ENCODE assay signal across 8 cellular contexts in genomic region chr10:21315321-21316220, GRCh38.
DNase-seq lines count a peak whose midpoint lies in the region; ATAC-seq and TF ChIP-seq lines count a peak whose summit lies in the region.

No MANE protein-coding gene starts in this region.

- DNase-seq in G401 (ENCODE audit: low spot score) (peak; percentile 63), WTC11 (ENCODE audit: low spot score) (peak; percentile 50), heart right ventricle (peak; percentile 69 to 89), psoas muscle (peak; percentile 48 to 66), NCI-H1105 (lab: John Stamatoyannopoulos, UW) (no peak)
- DNase-seq in activated CD4-positive, alpha-beta T cell treated with anti-CD3 and anti-CD28 coated beads, Interleukin-2, amount 10 ng/mL, durations not matched to agents 7 days and 5 days = no peak
- no peak for DNase-seq in naive thymus-derived CD4-positive, alpha-beta T cell

- 15 to 22% methylated on average over 7 of the region's 7 CpGs for whole genome bisulfite sequencing in heart right ventricle, 2 donors
- 20 to 33% (median 26%) methylated on average over 7 of the region's 7 CpGs for WGBS in psoas muscle, 3 donors

- H3K36me3 Mint-ChIP-seq in WTC11 = no peaks in the 10 kb centered on the region
- no peaks in the 10 kb centered on the region for H3K36me3 Mint-ChIP-seq in activated CD4-positive, alpha-beta T cell treated with anti-CD3 and anti-CD28 coated beads, Interleukin-2, amount 10 ng/mL, durations not matched to agents 7 days and 5 days (ENCODE audit: low read depth)
- no peaks in the 10 kb centered on the region for H3K36me3 Mint-ChIP-seq in naive thymus-derived CD4-positive, alpha-beta T cell

- H3K4me1 ChIP-seq in heart right ventricle (peaks cover 21 to 40% (median 32%) of the 10 kb centered on the region in 9 donors), psoas muscle (peaks cover 8% of the 10 kb centered on the region)
- no peaks in the 10 kb centered on the region for H3K4me1 ChIP-seq in naive thymus-derived CD4-positive, alpha-beta T cell (ENCODE audit: control insufficient read depth in 2 of 2, insufficient read depth in 2 of 2, low read length in 2 of 2)

- ATAC-seq in WTC11 (peak; percentile 89), heart right ventricle (peak; percentile 91 to 97 (median 96)), psoas muscle (peak in 3 of 4 donors; percentile 40 to 62 (median 57)), HG03565 (IDR thresholded peaks at IDR 0.05; ENCODE audit: unreplicated experiment) (no peak)
- no peak for ATAC-seq in naive thymus-derived CD4-positive, alpha-beta T cell

- H3K9me3 ChIP-seq in heart right ventricle = no peaks in the 10 kb centered on the region
- no peaks in the 10 kb centered on the region for H3K9me3 ChIP-seq in psoas muscle
- H3K9me3 ChIP-seq in naive thymus-derived CD4-positive, alpha-beta T cell (ENCODE audit: control insufficient read depth in 2 of 3, low read length in 3 of 3) = no peaks in the 10 kb centered on the region

- H3K36me3 ChIP-seq in heart right ventricle (no peaks in the 10 kb centered on the region), psoas muscle (ENCODE audit: insufficient read depth in 1 of 2, low read depth in 1 of 2) (no peaks in the 10 kb centered on the region)
- H3K36me3 ChIP-seq in naive thymus-derived CD4-positive, alpha-beta T cell (ENCODE audit: control insufficient read depth in 2 of 3, insufficient read depth in 3 of 3, low read length in 3 of 3) = no peaks in the 10 kb centered on the region

- no peaks in the 10 kb centered on the region for H3K9me3 Mint-ChIP-seq in WTC11
- H3K9me3 Mint-ChIP-seq in activated CD4-positive, alpha-beta T cell treated with anti-CD3 and anti-CD28 coated beads, Interleukin-2, amount 10 ng/mL, durations not matched to agents 7 days and 5 days = no peaks in the 10 kb centered on the region
- peaks cover 0 to 4% (median 0%) of the 10 kb centered on the region in 11 donors for H3K9me3 Mint-ChIP-seq in naive thymus-derived CD4-positive, alpha-beta T cell

- H3K27ac Mint-ChIP-seq in WTC11 = peak overlapping the region; percentile 84
- no peak overlapping the region for H3K27ac Mint-ChIP-seq in activated CD4-positive, alpha-beta T cell treated with anti-CD3 and anti-CD28 coated beads, Interleukin-2, amount 10 ng/mL, durations not matched to agents 7 days and 5 days
- H3K27ac Mint-ChIP-seq in naive thymus-derived CD4-positive, alpha-beta T cell = no peak overlapping the region

- no peaks in the 10 kb centered on the region for H3K27me3 Mint-ChIP-seq in WTC11 (ENCODE audit: low read depth)
- no peaks in the 10 kb centered on the region for H3K27me3 Mint-ChIP-seq in activated CD4-positive, alpha-beta T cell treated with anti-CD3 and anti-CD28 coated beads, Interleukin-2, amount 10 ng/mL, durations not matched to agents 7 days and 5 days
- peaks cover 0 to 10% (median 0%) of the 10 kb centered on the region in 5 donors for H3K27me3 Mint-ChIP-seq in naive thymus-derived CD4-positive, alpha-beta T cell

- POLR2A ChIA-PET in WTC11 (lab: Charles Lee) = interaction anchor here (0.6 kb wide), 2 partner anchors 35 to 180 kb away, joined by 4 to 6 read pairs; no protein-coding TSS in a partner anchor
- POLR2A ChIA-PET in activated CD4-positive, alpha-beta T cell treated with anti-CD3 and anti-CD28 coated beads, Interleukin-2, amount 10 ng/mL, durations not matched to agents 7 days and 5 days (lab: Charles Lee) = no interaction called here
- POLR2A ChIA-PET in naive thymus-derived CD4-positive, alpha-beta T cell (lab: Charles Lee) = no interaction called here

- H3K4me1 Mint-ChIP-seq in WTC11 = peaks cover 46% of the 10 kb centered on the region
- H3K4me1 Mint-ChIP-seq in activated CD4-positive, alpha-beta T cell treated with anti-CD3 and anti-CD28 coated beads, Interleukin-2, amount 10 ng/mL, durations not matched to agents 7 days and 5 days = no peaks in the 10 kb centered on the region
- H3K4me1 Mint-ChIP-seq in naive thymus-derived CD4-positive, alpha-beta T cell = peaks cover 0 to 2% (median 0%) of the 10 kb centered on the region in 7 donors

- in situ Hi-C loops in G401 (cut with HindIII; ENCODE audit: low sequenced_read_pairs) = no loop called here

- intact Hi-C loops in heart right ventricle (cut with DNase I) = loop anchor here in 1 of 10 donors (2.0 kb wide), 1 partner anchor 49 kb away; no protein-coding TSS in a partner anchor
- intact Hi-C loops in psoas muscle (cut with DNase I) = no loop called here
- intact Hi-C loops in naive thymus-derived CD4-positive, alpha-beta T cell (cut with micrococcal nuclease) = no loop called here

- H3K4me3 Mint-ChIP-seq in WTC11 = 0 out of 2 replicates have a peak overlapping the region, but pooled peaks have one; percentile 14
- H3K4me3 Mint-ChIP-seq in activated CD4-positive, alpha-beta T cell treated with anti-CD3 and anti-CD28 coated beads, Interleukin-2, amount 10 ng/mL, durations not matched to agents 7 days and 5 days = no peak overlapping the region
- no peak overlapping the region for H3K4me3 Mint-ChIP-seq in naive thymus-derived CD4-positive, alpha-beta T cell

- CTCF ChIA-PET in WTC11 (lab: Charles Lee) = no interaction called here
- CTCF ChIA-PET in activated CD4-positive, alpha-beta T cell treated with anti-CD3 and anti-CD28 coated beads, Interleukin-2, amount 10 ng/mL, durations not matched to agents 7 days and 5 days (lab: Charles Lee) = interaction anchor here (0.6 kb wide), 1 partner anchor 36 kb away, joined by 3 read pairs; no protein-coding TSS in a partner anchor
- CTCF ChIA-PET in naive thymus-derived CD4-positive, alpha-beta T cell (lab: Charles Lee) = no interaction called here

- H3K27me3 ChIP-seq in heart right ventricle (no peaks in the 10 kb centered on the region), psoas muscle (ENCODE audit: insufficient read depth in 3 of 3, low read length in 2 of 3) (no peaks in the 10 kb centered on the region)
- H3K27me3 ChIP-seq in naive thymus-derived CD4-positive, alpha-beta T cell (ENCODE audit: control insufficient read depth in 2 of 2, insufficient read depth in 2 of 2, low read length in 2 of 2) = no peaks in the 10 kb centered on the region

- H3K27ac ChIP-seq in heart right ventricle = peak overlapping the region in 9 of 10 donors; percentile 17 to 79 (median 69)
- no peak overlapping the region for H3K27ac ChIP-seq in psoas muscle
- H3K27ac ChIP-seq in naive thymus-derived CD4-positive, alpha-beta T cell (ENCODE audit: low read depth, low read length) = no peak overlapping the region

- TF ChIP-seq CTCF in WTC11 (IDR thresholded peaks at IDR 0.05) = no peak
- no peak for TF ChIP-seq CTCF in heart right ventricle (IDR thresholded peaks at IDR 0.05)
- no peak for TF ChIP-seq CTCF in psoas muscle (IDR thresholded peaks at IDR 0.05)

- H3K4me3 ChIP-seq in heart right ventricle (no peak overlapping the region), psoas muscle (no peak overlapping the region)
- no peak overlapping the region for H3K4me3 ChIP-seq in naive thymus-derived CD4-positive, alpha-beta T cell (ENCODE audit: low read length)

TF ChIP-seq in WTC11, 78 proteins besides CTCF, POLR2A, EP300 and RAD21 (continues in another document):
- TF ChIP-seq ARID4B (CRISPR knock-in tag; IDR thresholded peaks at IDR 0.05; ENCODE audit: borderline replicate concordance) (no peak), HMGA2 (CRISPR knock-in tag; IDR thresholded peaks at IDR 0.05) (no peak), CBFB (CRISPR knock-in tag; IDR thresholded peaks at IDR 0.05; ENCODE audit: low read depth) (no peak), EMX1 (CRISPR knock-in tag; IDR thresholded peaks at IDR 0.05) (no peak), ATF1 (CRISPR knock-in tag; IDR thresholded peaks at IDR 0.05) (no peak), ZNF416 (CRISPR knock-in tag; IDR thresholded peaks at IDR 0.05) (no peak)
- TF ChIP-seq, protein P1, sequence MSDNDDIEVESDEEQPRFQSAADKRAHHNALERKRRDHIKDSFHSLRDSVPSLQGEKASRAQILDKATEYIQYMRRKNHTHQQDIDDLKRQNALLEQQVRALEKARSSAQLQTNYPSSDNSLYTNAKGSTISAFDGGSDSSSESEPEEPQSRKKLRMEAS (CRISPR knock-in tag; IDR thresholded peaks at IDR 0.05) = no peak

Comparison
In these comparisons a context has a peak if more than half of its experiments do, and no peak if none do; other contexts are left out.
1. DNase-seq: peak in G401 (single experiment), WTC11 (single experiment), heart right ventricle (2 of 2) and psoas muscle (2 of 2); none in NCI-H1105 (single experiment), activated CD4-positive, alpha-beta T cell treated with anti-CD3 and anti-CD28 coated beads, Interleukin-2, amount 10 ng/mL, durations not matched to agents 7 days and 5 days (single experiment) and naive thymus-derived CD4-positive, alpha-beta T cell (0 of 9).
2. ATAC-seq: peak in WTC11 (single experiment), heart right ventricle (8 of 8) and psoas muscle (3 of 4); none in naive thymus-derived CD4-positive, alpha-beta T cell (single experiment) and HG03565 (single experiment).
3. H3K27ac ChIP-seq: peak in heart right ventricle (9 of 10); none in psoas muscle (single experiment) and naive thymus-derived CD4-positive, alpha-beta T cell (single experiment).